Comparison of ENCODE assay signal across 1 cellular context in the genomic region with DNA sequence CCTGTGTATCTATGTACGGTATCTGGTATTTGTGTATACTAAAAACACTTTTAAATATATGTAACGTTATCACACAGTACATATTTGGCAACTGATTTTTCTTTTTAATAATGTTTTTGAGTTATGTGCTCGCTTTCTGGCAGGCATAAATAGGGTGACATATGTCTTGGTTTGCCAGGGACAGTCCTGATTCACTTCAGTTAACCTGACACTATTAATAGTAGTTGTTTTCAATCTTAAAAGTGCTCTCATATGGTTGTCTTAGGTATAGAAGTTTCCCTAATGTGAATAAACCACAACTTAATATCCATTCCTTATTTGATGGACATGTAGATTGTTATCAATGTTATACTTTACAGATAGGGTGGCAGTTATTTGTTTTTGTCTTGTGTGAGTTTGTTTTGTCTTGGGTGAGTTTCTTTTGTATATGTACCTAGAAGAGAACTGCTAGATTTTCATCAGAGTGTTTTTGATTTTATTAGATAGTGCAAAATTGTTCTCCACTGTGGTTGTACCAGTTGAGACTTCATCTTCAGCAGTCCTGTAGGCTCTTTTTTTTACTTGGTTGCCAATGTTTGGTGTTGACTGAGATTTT.
TF ChIP-seq lines count a peak whose summit lies in the region.

No MANE protein-coding gene starts in this region.

TF ChIP-seq in GM23338, 12 proteins besides CTCF, POLR2A, EP300 and RAD21:
- TF ChIP-seq JUNB (IDR thresholded peaks at IDR 0.05; ENCODE audit: unreplicated experiment) (no peak), NANOG (IDR thresholded peaks at IDR 0.05; ENCODE audit: borderline replicate concordance) (no peak), ZNF331 (CRISPR knock-in tag; IDR thresholded peaks at IDR 0.05; ENCODE audit: low read depth) (no peak), STAT1 (IDR thresholded peaks at IDR 0.05; ENCODE audit: unreplicated experiment) (no peak), POLR2AphosphoS5 (IDR thresholded peaks at IDR 0.05; ENCODE audit: low read depth) (no peak; the same call in 1 of the 2 replicates), REST (IDR thresholded peaks at IDR 0.05; ENCODE audit: unreplicated experiment) (no peak), ETS1 (IDR thresholded peaks at IDR 0.05) (no peak), CREB1 (CRISPR knock-in tag; IDR thresholded peaks at IDR 0.05; ENCODE audit: low read depth) (no peak), EZH2phosphoT487 (IDR thresholded peaks at IDR 0.05; ENCODE audit: unreplicated experiment) (no peak), ZNF114 (CRISPR knock-in tag; IDR thresholded peaks at IDR 0.05) (no peak), EZH2 (IDR thresholded peaks at IDR 0.05; ENCODE audit: low read depth, unreplicated experiment) (no peak)
- TF ChIP-seq, protein P1, sequence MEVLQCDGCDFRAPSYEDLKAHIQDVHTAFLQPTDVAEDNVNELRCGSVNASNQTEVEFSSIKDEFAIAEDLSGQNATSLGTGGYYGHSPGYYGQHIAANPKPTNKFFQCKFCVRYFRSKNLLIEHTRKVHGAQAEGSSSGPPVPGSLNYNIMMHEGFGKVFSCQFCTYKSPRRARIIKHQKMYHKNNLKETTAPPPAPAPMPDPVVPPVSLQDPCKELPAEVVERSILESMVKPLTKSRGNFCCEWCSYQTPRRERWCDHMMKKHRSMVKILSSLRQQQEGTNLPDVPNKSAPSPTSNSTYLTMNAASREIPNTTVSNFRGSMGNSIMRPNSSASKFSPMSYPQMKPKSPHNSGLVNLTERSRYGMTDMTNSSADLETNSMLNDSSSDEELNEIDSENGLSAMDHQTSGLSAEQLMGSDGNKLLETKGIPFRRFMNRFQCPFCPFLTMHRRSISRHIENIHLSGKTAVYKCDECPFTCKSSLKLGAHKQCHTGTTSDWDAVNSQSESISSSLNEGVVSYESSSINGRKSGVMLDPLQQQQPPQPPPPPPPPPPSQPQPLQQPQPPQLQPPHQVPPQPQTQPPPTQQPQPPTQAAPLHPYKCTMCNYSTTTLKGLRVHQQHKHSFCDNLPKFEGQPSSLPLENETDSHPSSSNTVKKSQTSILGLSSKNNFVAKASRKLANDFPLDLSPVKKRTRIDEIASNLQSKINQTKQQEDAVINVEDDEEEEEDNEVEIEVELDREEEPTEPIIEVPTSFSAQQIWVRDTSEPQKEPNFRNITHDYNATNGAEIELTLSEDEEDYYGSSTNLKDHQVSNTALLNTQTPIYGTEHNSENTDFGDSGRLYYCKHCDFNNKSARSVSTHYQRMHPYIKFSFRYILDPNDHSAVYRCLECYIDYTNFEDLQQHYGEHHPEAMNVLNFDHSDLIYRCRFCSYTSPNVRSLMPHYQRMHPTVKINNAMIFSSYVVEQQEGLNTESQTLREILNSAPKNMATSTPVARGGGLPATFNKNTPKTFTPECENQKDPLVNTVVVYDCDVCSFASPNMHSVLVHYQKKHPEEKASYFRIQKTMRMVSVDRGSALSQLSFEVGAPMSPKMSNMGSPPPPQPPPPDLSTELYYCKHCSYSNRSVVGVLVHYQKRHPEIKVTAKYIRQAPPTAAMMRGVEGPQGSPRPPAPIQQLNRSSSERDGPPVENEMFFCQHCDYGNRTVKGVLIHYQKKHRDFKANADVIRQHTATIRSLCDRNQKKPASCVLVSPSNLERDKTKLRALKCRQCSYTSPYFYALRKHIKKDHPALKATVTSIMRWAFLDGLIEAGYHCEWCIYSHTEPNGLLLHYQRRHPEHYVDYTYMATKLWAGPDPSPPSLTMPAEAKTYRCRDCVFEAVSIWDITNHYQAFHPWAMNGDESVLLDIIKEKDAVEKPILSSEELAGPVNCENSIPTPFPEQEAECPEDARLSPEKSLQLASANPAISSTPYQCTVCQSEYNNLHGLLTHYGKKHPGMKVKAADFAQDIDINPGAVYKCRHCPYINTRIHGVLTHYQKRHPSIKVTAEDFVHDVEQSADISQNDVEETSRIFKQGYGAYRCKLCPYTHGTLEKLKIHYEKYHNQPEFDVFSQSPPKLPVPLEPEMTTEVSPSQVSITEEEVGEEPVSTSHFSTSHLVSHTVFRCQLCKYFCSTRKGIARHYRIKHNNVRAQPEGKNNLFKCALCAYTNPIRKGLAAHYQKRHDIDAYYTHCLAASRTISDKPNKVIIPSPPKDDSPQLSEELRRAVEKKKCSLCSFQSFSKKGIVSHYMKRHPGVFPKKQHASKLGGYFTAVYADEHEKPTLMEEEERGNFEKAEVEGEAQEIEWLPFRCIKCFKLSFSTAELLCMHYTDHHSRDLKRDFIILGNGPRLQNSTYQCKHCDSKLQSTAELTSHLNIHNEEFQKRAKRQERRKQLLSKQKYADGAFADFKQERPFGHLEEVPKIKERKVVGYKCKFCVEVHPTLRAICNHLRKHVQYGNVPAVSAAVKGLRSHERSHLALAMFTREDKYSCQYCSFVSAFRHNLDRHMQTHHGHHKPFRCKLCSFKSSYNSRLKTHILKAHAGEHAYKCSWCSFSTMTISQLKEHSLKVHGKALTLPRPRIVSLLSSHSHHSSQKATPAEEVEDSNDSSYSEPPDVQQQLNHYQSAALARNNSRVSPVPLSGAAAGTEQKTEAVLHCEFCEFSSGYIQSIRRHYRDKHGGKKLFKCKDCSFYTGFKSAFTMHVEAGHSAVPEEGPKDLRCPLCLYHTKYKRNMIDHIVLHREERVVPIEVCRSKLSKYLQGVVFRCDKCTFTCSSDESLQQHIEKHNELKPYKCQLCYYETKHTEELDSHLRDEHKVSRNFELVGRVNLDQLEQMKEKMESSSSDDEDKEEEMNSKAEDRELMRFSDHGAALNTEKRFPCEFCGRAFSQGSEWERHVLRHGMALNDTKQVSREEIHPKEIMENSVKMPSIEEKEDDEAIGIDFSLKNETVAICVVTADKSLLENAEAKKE (CRISPR knock-in tag; IDR thresholded peaks at IDR 0.05) = no peak
TF ChIP-seq in GM23338: peak in this region for 0.
